Comparison of ENCODE assay signal across 16 cellular contexts in the genomic region with DNA sequence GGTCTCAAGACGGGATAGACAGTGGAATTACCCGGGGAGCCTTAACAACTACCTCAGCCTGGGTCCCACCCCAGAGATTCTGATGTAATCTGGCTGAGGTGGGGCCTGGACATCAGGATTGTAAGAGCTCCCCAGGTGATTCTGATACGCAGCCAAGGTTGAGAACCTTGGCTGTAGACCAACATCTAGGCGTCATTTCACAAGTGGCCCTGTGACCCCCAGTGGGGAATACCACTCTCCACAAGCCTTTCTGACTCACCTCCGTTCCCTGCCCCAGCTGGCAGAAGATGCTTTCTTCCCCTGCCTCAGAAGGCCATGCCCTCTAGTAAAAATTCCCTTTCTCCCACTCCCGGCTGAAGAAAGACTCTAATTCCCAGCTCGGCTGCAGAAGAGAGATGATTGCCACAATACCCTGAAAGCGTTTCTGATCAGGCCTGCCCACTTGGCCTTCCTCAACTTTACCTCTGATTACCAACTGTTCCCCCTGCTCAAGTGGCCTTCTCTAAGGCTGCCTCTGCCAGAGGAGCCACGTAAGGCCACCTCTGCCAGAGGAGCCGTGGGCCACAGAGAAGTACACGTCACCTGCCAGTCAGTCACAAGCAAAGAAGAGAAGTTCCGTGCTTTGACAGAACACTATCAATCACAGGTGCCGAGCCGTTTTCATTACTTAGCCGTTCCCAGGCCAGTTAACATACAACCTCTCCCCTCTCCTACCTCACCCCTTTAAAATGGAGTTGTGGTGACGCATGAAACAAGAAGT.
A peak's percentile ranks its signal among the peaks of the same experiment; 100 is the strongest.
DNase-seq lines count a peak whose midpoint lies in the region; ATAC-seq and TF ChIP-seq lines count a peak whose summit lies in the region.
"Had no signal": no experiment of that assay in that cellular context is flagged by ENCODE, and none has a peak within 500 bp of the region (broad histone marks: within the 10 kb centered on the region; RNA-seq: fewer than 3 reads in every experiment).

No MANE protein-coding gene starts in this region.

- POLR2A ChIA-PET in activated CD4-positive, alpha-beta memory T cell treated with anti-CD3 and anti-CD28 coated beads, Interleukin-2, amount 10 ng/mL, durations not matched to agents 7 days and 5 days (lab: Charles Lee), result no interaction called here

- no peaks in the 10 kb centered on the region for H3K9me3 ChIP-seq in suprapubic skin

- WGBS in suprapubic skin, result 82% methylated on average over 16 of the region's 16 CpGs

- ATAC-seq in GM19324 (IDR thresholded peaks at IDR 0.05; ENCODE audit: low FRiP score, unreplicated experiment), result no peak
- ATAC-seq: activated CD4-positive, CD25-positive, alpha-beta regulatory T cell treated with anti-CD3 and anti-CD28 coated beads, Interleukin-2, amount 50 U/mL, for 24 hours; natural killer cell had no signal

- H3K4me3 ChIP-seq in suprapubic skin, result no peak overlapping the region

- no peaks in the 10 kb centered on the region for H3K27me3 ChIP-seq in suprapubic skin

- no peaks in the 10 kb centered on the region for H3K36me3 Mint-ChIP-seq in activated CD4-positive, alpha-beta memory T cell treated with anti-CD3 and anti-CD28 coated beads, Interleukin-2, amount 10 ng/mL, durations not matched to agents 7 days and 5 days (ENCODE audit: low read depth)
- H3K36me3 Mint-ChIP-seq: natural killer cell had no signal

- H3K4me1 ChIP-seq in suprapubic skin, result peaks cover 38% of the 10 kb centered on the region

- H3K4me1 Mint-ChIP-seq in activated CD4-positive, alpha-beta memory T cell treated with anti-CD3 and anti-CD28 coated beads, Interleukin-2, amount 10 ng/mL, durations not matched to agents 7 days and 5 days, result no peaks in the 10 kb centered on the region
- H3K4me1 Mint-ChIP-seq: natural killer cell had no signal

- H3K4me3 Mint-ChIP-seq in activated CD4-positive, alpha-beta memory T cell treated with anti-CD3 and anti-CD28 coated beads, Interleukin-2, amount 10 ng/mL, durations not matched to agents 7 days and 5 days, result no peak overlapping the region
- H3K4me3 Mint-ChIP-seq: activated naive CD4-positive, alpha-beta T cell treated with anti-CD3 and anti-CD28 coated beads for 36 hours; natural killer cell had no signal

- H3K27ac Mint-ChIP-seq in activated CD4-positive, alpha-beta memory T cell treated with anti-CD3 and anti-CD28 coated beads, Interleukin-2, amount 10 ng/mL, durations not matched to agents 7 days and 5 days, result no peak overlapping the region
- H3K27ac Mint-ChIP-seq: activated naive CD4-positive, alpha-beta T cell treated with anti-CD3 and anti-CD28 coated beads for 36 hours; natural killer cell had no signal

- no peak for TF ChIP-seq EP300 in suprapubic skin (IDR thresholded peaks at IDR 0.05)

- CTCF ChIA-PET in activated CD4-positive, alpha-beta memory T cell treated with anti-CD3 and anti-CD28 coated beads, Interleukin-2, amount 10 ng/mL, durations not matched to agents 7 days and 5 days (lab: Charles Lee), result no interaction called here

- peaks cover 7% of the 10 kb centered on the region for H3K27me3 Mint-ChIP-seq in activated CD4-positive, alpha-beta memory T cell treated with anti-CD3 and anti-CD28 coated beads, Interleukin-2, amount 10 ng/mL, durations not matched to agents 7 days and 5 days

- no peak for TF ChIP-seq POLR2A in suprapubic skin (IDR thresholded peaks at IDR 0.05)

- peaks cover 2% of the 10 kb centered on the region for H3K9me3 Mint-ChIP-seq in activated CD4-positive, alpha-beta memory T cell treated with anti-CD3 and anti-CD28 coated beads, Interleukin-2, amount 10 ng/mL, durations not matched to agents 7 days and 5 days
- H3K9me3 Mint-ChIP-seq: activated naive CD4-positive, alpha-beta T cell treated with anti-CD3 and anti-CD28 coated beads for 36 hours; natural killer cell had no signal

- TF ChIP-seq CTCF in suprapubic skin (IDR thresholded peaks at IDR 0.05), result no peak

- peak; percentile 4 for DNase-seq in DMS79 treated with DMSO at 0.1 percent for 48 hours (lab: John Stamatoyannopoulos, UW)
- DNase-seq in DMS79 (lab: John Stamatoyannopoulos, UW), result no peak
- DNase-seq in HT1080 (ENCODE audit: low read depth), result peak; percentile 62
- peak; percentile 44 for DNase-seq in fibroblast of the conjunctiva (ENCODE audit: low read depth)
- DNase-seq in suprapubic skin (ENCODE audit: low spot score in 2 of 2), result peak in 1 of 2 donors; percentile 46
- DNase-seq in activated CD8-positive, alpha-beta memory T cell treated with anti-CD3 and anti-CD28 coated beads, Interleukin-2, amount 50 U/mL, for 4 hours, result no peak
- no peak for DNase-seq in activated CD4-positive, alpha-beta memory T cell treated with anti-CD3 and anti-CD28 coated beads, Interleukin-2, amount 10 ng/mL, durations not matched to agents 7 days and 5 days
- DNase-seq: activated naive CD4-positive, alpha-beta T cell treated with anti-CD3 and anti-CD28 coated beads for 36 hours; GDM1; natural killer cell; NCI-H1694 treated with DMSO at 0.1 percent for 48 hours; stimulated activated CD4-positive, alpha-beta T cell treated with anti-CD3 and anti-CD28 coated beads, Interleukin-4, amount 100 ng/mL, for 24 hours had no signal

- peak overlapping the region; percentile 30 for H3K27ac ChIP-seq in suprapubic skin
- H3K27ac ChIP-seq: 22Rv1, HL-60 had no signal

- no peaks in the 10 kb centered on the region for H3K36me3 ChIP-seq in suprapubic skin

Comparison
In these comparisons a context has a peak if more than half of its experiments do, and no peak if none do; other contexts are left out.
1. DNase-seq: peak in DMS79 treated with DMSO at 0.1 percent for 48 hours (single experiment), HT1080 (single experiment) and fibroblast of the conjunctiva (single experiment); none in DMS79 (single experiment), activated CD8-positive, alpha-beta memory T cell treated with anti-CD3 and anti-CD28 coated beads, Interleukin-2, amount 50 U/mL, for 4 hours (single experiment) and activated CD4-positive, alpha-beta memory T cell treated with anti-CD3 and anti-CD28 coated beads, Interleukin-2, amount 10 ng/mL, durations not matched to agents 7 days and 5 days (single experiment).